8 cellular contexts compared by ENCODE assay signal in the genomic region with DNA sequence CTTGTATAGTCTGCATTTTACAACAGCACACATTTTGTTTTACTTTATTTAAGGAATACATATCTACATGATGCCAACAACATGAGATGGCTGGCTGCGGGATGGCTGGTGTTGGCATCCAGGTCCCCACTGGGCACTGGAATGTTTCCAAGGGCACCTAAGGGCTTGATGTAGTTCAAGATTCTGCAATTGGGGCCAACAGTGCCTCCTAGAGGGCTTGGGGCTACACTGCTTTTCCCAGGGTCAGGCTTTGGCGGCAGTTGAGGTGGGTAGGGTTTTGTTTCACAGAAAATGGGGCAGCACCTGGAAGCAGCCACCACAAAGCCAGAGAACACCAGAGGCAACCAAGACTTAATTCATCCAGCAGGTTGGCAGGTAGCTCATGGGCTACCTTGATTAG.
A peak's percentile ranks its signal among the peaks of the same experiment; 100 is the strongest.
DNase-seq lines count a peak whose midpoint lies in the region; ATAC-seq, FAIRE-seq and TF ChIP-seq lines count a peak whose summit lies in the region.

No MANE protein-coding gene starts in this region.

- intact Hi-C loops in right lobe of liver (cut with DNase I) = no loop called here
- intact Hi-C loops in transverse colon (cut with DNase I; ENCODE audit: low total_unique reads) = no loop called here

- no peak overlapping the region for H3K4me3 ChIP-seq in HL-60 (replicated peaks; ENCODE audit: insufficient read depth, low read length)
- H3K4me3 ChIP-seq in right lobe of liver = no peak overlapping the region
- no peak overlapping the region for H3K4me3 ChIP-seq in transverse colon

- FAIRE-seq in RCC 7860 (lab: Jason Lieb, UNC) = no peak

- H3K4me1 ChIP-seq in right lobe of liver (no peaks in the 10 kb centered on the region), transverse colon (no peaks in the 10 kb centered on the region)

- H3K36me3 ChIP-seq in right lobe of liver (no peaks in the 10 kb centered on the region), transverse colon (no peaks in the 10 kb centered on the region)

- DNase-seq in D341Med (ENCODE audit: low spot score) (peak; percentile 42), HL-60 (ENCODE audit: low read depth in 1 of 2, low spot score in 1 of 2) (peak; percentile 22 to 54), right lobe of liver (no peak), RCC 7860 (ENCODE audit: low spot score) (no peak), transverse colon (no peak)
- no peak for DNase-seq in activated CD4-positive, CD25-positive, alpha-beta regulatory T cell (lab: John Stamatoyannopoulos, UW)

- no peaks in the 10 kb centered on the region for H3K4me1 Mint-ChIP-seq in activated T-helper 17 cell treated with anti-CD3 and anti-CD28 coated beads, Interleukin-2, amount 50 U/mL, for 72 hours

- H3K27ac Mint-ChIP-seq in activated T-helper 17 cell treated with anti-CD3 and anti-CD28 coated beads, Interleukin-2, amount 50 U/mL, for 72 hours = no peak overlapping the region

- TF ChIP-seq POLR2A in right lobe of liver (IDR thresholded peaks at IDR 0.05) = no peak
- no peak for TF ChIP-seq POLR2A in transverse colon (IDR thresholded peaks at IDR 0.05)

- no peaks in the 10 kb centered on the region for H3K9me3 Mint-ChIP-seq in activated T-helper 17 cell treated with anti-CD3 and anti-CD28 coated beads, Interleukin-2, amount 50 U/mL, for 72 hours

- H3K9me3 ChIP-seq in right lobe of liver (no peaks in the 10 kb centered on the region), transverse colon (no peaks in the 10 kb centered on the region)

- H3K27ac ChIP-seq in HL-60 (replicated peaks) (no peak overlapping the region), right lobe of liver (no peak overlapping the region), transverse colon (no peak overlapping the region)

- H3K36me3 Mint-ChIP-seq in activated T-helper 17 cell treated with anti-CD3 and anti-CD28 coated beads, Interleukin-2, amount 50 U/mL, for 72 hours (ENCODE audit: low read depth) = no peaks in the 10 kb centered on the region

- TF ChIP-seq CTCF in HL-60 (IDR thresholded peaks at IDR 0.05; ENCODE audit: insufficient read depth, low read length) = peak; percentile 60
- peak; percentile 7 to 60 (median 14) for TF ChIP-seq CTCF in right lobe of liver (IDR thresholded peaks at IDR 0.05)
- peak in 2 of 5 experiments; percentile 12 to 24 for TF ChIP-seq CTCF in transverse colon (IDR thresholded peaks at IDR 0.05)

- H3K27me3 ChIP-seq in HL-60 (ENCODE audit: insufficient read depth, poor library complexity, severe bottlenecking) (peaks cover 2% of the 10 kb centered on the region), right lobe of liver (no peaks in the 10 kb centered on the region), transverse colon (no peaks in the 10 kb centered on the region)

- no peak for TF ChIP-seq EP300 in transverse colon (IDR thresholded peaks at IDR 0.05; ENCODE audit: low read depth)

- peaks cover 33% of the 10 kb centered on the region for H3K27me3 Mint-ChIP-seq in activated T-helper 17 cell treated with anti-CD3 and anti-CD28 coated beads, Interleukin-2, amount 50 U/mL, for 72 hours

- WGBS in right lobe of liver (ENCODE audit: insufficient coverage, low coverage, low lambda C conversion rate, missing lambda C conversion rate) = 10% methylated on average over 2 of the region's 2 CpGs
- 22% methylated on average over 2 of the region's 2 CpGs; no CpG with 5 or more reads in 1 of the 2 donors for WGBS in transverse colon (ENCODE audit: low coverage in 1 of 2), 2 donors

- no peak overlapping the region for H3K4me3 Mint-ChIP-seq in activated T-helper 17 cell treated with anti-CD3 and anti-CD28 coated beads, Interleukin-2, amount 50 U/mL, for 72 hours

- ATAC-seq in activated T-helper 17 cell treated with anti-CD3 and anti-CD28 coated beads, Interleukin-2, amount 50 U/mL, for 72 hours (replicated peaks) = peak; percentile 38
- ATAC-seq in right lobe of liver = peak in 2 of 4 donors; percentile 17 to 68
- no peak for ATAC-seq in activated CD4-positive, CD25-positive, alpha-beta regulatory T cell treated with anti-CD3 and anti-CD28 coated beads, Interleukin-2, amount 50 U/mL, for 24 hours

- in situ Hi-C loops in transverse colon (cut with MboI; ENCODE audit: low pct_ligation_motif_present in 1 of 4, low pct_unique_long_range_greater_than_20kb in 1 of 4, low sequenced_read_pairs in 3 of 4) = loop anchor here in 1 of 4 donors (5.0 kb wide), 1 partner anchor 37 kb away; no protein-coding TSS in a partner anchor

Comparison
In these comparisons a context has a peak if more than half of its experiments do, and no peak if none do; other contexts are left out.
1. DNase-seq: peak in D341Med (single experiment) and HL-60 (2 of 2); none in right lobe of liver (0 of 3), activated CD4-positive, CD25-positive, alpha-beta regulatory T cell (0 of 4), RCC 7860 (single experiment) and transverse colon (single experiment).